ENCODE assay signal across 7 cellular contexts in genomic region chr12:6923851-6924250, GRCh38. TPM values are rescaled to one million over a fixed set of nuclear protein-coding genes. Genes with fewer than 3 reads are reported as not detected.
DNase-seq lines count a peak whose midpoint lies in the region; ATAC-seq and TF ChIP-seq lines count a peak whose summit lies in the region.
"Had no signal": no experiment of that assay in that cellular context is flagged by ENCODE, and none has a peak within 500 bp of the region (broad histone marks: within the 10 kb centered on the region; RNA-seq: fewer than 3 reads in every experiment).

No MANE protein-coding gene starts in this region.

- no peaks in the 10 kb centered on the region for H3K27me3 Mint-ChIP-seq in activated naive CD8-positive, alpha-beta T cell
- H3K27me3 Mint-ChIP-seq in activated naive CD8-positive, alpha-beta T cell treated with anti-CD3 and anti-CD28 coated beads, Interleukin-2, amount 50 U/mL, for 24 hours: no peaks in the 10 kb centered on the region
- H3K27me3 Mint-ChIP-seq in glutamatergic neuron (ENCODE audit: unreplicated experiment): peaks cover 26% of the 10 kb centered on the region

- H3K4me3 Mint-ChIP-seq in activated naive CD8-positive, alpha-beta T cell: no peak overlapping the region
- no peak overlapping the region for H3K4me3 Mint-ChIP-seq in activated naive CD8-positive, alpha-beta T cell treated with anti-CD3 and anti-CD28 coated beads, Interleukin-2, amount 50 U/mL, for 24 hours
- peak overlapping the region; percentile 44 for H3K4me3 Mint-ChIP-seq in glutamatergic neuron (ENCODE audit: unreplicated experiment)

- H3K9me3 ChIP-seq in upper lobe of left lung: no peaks in the 10 kb centered on the region

- peaks cover 0 to 18% (median 7%) of the 10 kb centered on the region in 4 donors for H3K36me3 ChIP-seq in upper lobe of left lung

- no peak for DNase-seq in activated naive CD8-positive, alpha-beta T cell treated with anti-CD3 and anti-CD28 coated beads, Interleukin-2, amount 50 U/mL, for 24 hours
- DNase-seq in glutamatergic neuron (no peak), upper lobe of left lung (no peak), Ammon's horn (ENCODE audit: low spot score) (no peak)

- TF ChIP-seq CTCF in glutamatergic neuron (IDR thresholded peaks at IDR 0.05; ENCODE audit: partially characterized antibody, unreplicated experiment): no peak
- TF ChIP-seq CTCF in upper lobe of left lung (IDR thresholded peaks at IDR 0.05): no peak

- no peak for TF ChIP-seq EP300 in upper lobe of left lung (IDR thresholded peaks at IDR 0.05)

- H3K36me3 Mint-ChIP-seq in activated naive CD8-positive, alpha-beta T cell: peaks cover 2% of the 10 kb centered on the region
- peaks cover 13% of the 10 kb centered on the region for H3K36me3 Mint-ChIP-seq in activated naive CD8-positive, alpha-beta T cell treated with anti-CD3 and anti-CD28 coated beads, Interleukin-2, amount 50 U/mL, for 24 hours (ENCODE audit: low read depth)
- H3K36me3 Mint-ChIP-seq in glutamatergic neuron (ENCODE audit: unreplicated experiment): peaks cover 13% of the 10 kb centered on the region

- no peak for TF ChIP-seq POLR2A in upper lobe of left lung (IDR thresholded peaks at IDR 0.05)

- no peak for ATAC-seq in activated naive CD8-positive, alpha-beta T cell treated with anti-CD3 and anti-CD28 coated beads, Interleukin-2, amount 50 U/mL, for 24 hours
- no peak for ATAC-seq in upper lobe of left lung (ENCODE audit: low FRiP score in 2 of 2)
- ATAC-seq in HG03095 (IDR thresholded peaks at IDR 0.05; ENCODE audit: unreplicated experiment): no peak

- H3K4me1 ChIP-seq in upper lobe of left lung: peaks cover 24 to 40% (median 32%) of the 10 kb centered on the region in 4 donors

- H3K9me3 Mint-ChIP-seq in activated naive CD8-positive, alpha-beta T cell (ENCODE audit: low read depth): no peaks in the 10 kb centered on the region
- H3K9me3 Mint-ChIP-seq in activated naive CD8-positive, alpha-beta T cell treated with anti-CD3 and anti-CD28 coated beads, Interleukin-2, amount 50 U/mL, for 24 hours: no peaks in the 10 kb centered on the region
- H3K9me3 Mint-ChIP-seq in glutamatergic neuron (ENCODE audit: unreplicated experiment): peaks cover 22% of the 10 kb centered on the region

- WGBS in upper lobe of left lung, 2 donors: 60 to 64% methylated on average over 6 of the region's 6 CpGs

- no peaks in the 10 kb centered on the region for H3K27me3 ChIP-seq in upper lobe of left lung

- peak overlapping the region in 1 of 4 donors; percentile 96 for H3K4me3 ChIP-seq in upper lobe of left lung

- peak overlapping the region; percentile 72 for H3K27ac Mint-ChIP-seq in activated naive CD8-positive, alpha-beta T cell
- no peak overlapping the region for H3K27ac Mint-ChIP-seq in activated naive CD8-positive, alpha-beta T cell treated with anti-CD3 and anti-CD28 coated beads, Interleukin-2, amount 50 U/mL, for 24 hours
- peak overlapping the region; percentile 95 for H3K27ac Mint-ChIP-seq in glutamatergic neuron (ENCODE audit: unreplicated experiment)

- H3K27ac ChIP-seq in upper lobe of left lung: peak overlapping the region in 3 of 4 donors; percentile 94 to 99 (median 98)

- H3K4me1 Mint-ChIP-seq in activated naive CD8-positive, alpha-beta T cell (ENCODE audit: low read depth): peaks cover 26% of the 10 kb centered on the region
- peaks cover 43% of the 10 kb centered on the region for H3K4me1 Mint-ChIP-seq in activated naive CD8-positive, alpha-beta T cell treated with anti-CD3 and anti-CD28 coated beads, Interleukin-2, amount 50 U/mL, for 24 hours
- peaks cover 51% of the 10 kb centered on the region for H3K4me1 Mint-ChIP-seq in glutamatergic neuron (ENCODE audit: low read depth, unreplicated experiment)

RNA-seq across cellular contexts. Expression of gene ATN1, which starts 3.9 kb away (rescaled TPM):
- 94.6 TPM for total RNA-seq in glutamatergic neuron (ENCODE audit: unreplicated experiment)
- total RNA-seq in upper lobe of left lung: 100 to 1,000 TPM in 4 of 6 donors, 10 to 100 TPM in 2; 74.7 to 321 (median 133) TPM

RNA-seq across cellular contexts. Expression of gene ENO2, which starts 9.5 kb away (rescaled TPM):
- total RNA-seq in glutamatergic neuron (ENCODE audit: unreplicated experiment): 182 TPM
- 10 to 100 TPM; 33.4 to 44.0 (median 40.7) TPM for total RNA-seq in upper lobe of left lung

RNA-seq across cellular contexts. Expression of gene LRRC23, which starts 19.2 kb away (rescaled TPM):
- total RNA-seq in glutamatergic neuron (ENCODE audit: unreplicated experiment) (2.6 TPM), upper lobe of left lung (10 to 100 TPM; 12.0 to 83.2 (median 29.1) TPM)

RNA-seq across cellular contexts. Expression of gene RNU7-1, which starts 19.8 kb away (rescaled TPM):
- not detected for total RNA-seq in glutamatergic neuron (ENCODE audit: unreplicated experiment)
- not detected for total RNA-seq in upper lobe of left lung
- total RNA-seq: esophagus mucosa had no signal

RNA-seq across cellular contexts. Expression of gene C12orf57, which starts 20.0 kb away (rescaled TPM):
- 184 TPM for total RNA-seq in glutamatergic neuron (ENCODE audit: unreplicated experiment)
- total RNA-seq in upper lobe of left lung: 100 to 1,000 TPM in 5 of 6 donors, 10 to 100 TPM in 1; 83.8 to 291 (median 179) TPM
